ENCODE assay signal across 1 cellular context in the genomic region with DNA sequence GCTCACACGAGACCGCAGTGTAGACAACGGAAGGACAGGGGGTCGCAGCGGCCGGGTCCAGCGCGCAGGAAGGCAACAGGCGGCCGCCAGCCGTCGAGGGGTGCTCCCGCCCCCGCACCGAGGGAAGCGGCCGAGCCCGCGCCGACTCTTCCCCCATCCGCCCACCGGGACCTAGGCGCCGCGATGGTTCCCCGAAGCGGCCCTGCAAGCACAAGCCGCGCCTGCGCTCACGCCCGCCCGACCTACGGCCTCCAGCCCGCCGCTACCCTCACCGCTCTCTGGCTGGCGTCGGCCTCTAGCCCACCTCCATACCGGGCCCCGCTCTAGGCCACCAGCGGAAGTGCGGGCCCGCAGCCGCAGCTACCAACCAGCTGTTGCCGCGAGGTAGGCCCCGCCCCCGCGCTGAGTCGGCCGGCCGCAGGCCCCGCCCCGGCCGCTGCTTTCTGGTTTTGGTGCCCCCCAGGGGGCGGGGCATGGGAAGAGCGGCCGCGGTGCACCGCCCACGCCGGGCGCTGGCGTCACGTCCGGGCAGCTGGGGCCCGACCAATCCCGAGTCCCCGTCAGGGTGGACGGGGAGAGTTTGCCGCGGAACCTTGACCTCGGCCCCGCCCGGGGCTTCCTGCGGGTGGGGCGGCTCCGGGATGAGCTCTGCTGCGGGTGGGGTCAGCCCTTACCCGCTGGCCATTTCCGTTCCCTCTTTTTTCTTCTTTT.
TF ChIP-seq lines count a peak whose summit lies in the region.

A gene with protein sequence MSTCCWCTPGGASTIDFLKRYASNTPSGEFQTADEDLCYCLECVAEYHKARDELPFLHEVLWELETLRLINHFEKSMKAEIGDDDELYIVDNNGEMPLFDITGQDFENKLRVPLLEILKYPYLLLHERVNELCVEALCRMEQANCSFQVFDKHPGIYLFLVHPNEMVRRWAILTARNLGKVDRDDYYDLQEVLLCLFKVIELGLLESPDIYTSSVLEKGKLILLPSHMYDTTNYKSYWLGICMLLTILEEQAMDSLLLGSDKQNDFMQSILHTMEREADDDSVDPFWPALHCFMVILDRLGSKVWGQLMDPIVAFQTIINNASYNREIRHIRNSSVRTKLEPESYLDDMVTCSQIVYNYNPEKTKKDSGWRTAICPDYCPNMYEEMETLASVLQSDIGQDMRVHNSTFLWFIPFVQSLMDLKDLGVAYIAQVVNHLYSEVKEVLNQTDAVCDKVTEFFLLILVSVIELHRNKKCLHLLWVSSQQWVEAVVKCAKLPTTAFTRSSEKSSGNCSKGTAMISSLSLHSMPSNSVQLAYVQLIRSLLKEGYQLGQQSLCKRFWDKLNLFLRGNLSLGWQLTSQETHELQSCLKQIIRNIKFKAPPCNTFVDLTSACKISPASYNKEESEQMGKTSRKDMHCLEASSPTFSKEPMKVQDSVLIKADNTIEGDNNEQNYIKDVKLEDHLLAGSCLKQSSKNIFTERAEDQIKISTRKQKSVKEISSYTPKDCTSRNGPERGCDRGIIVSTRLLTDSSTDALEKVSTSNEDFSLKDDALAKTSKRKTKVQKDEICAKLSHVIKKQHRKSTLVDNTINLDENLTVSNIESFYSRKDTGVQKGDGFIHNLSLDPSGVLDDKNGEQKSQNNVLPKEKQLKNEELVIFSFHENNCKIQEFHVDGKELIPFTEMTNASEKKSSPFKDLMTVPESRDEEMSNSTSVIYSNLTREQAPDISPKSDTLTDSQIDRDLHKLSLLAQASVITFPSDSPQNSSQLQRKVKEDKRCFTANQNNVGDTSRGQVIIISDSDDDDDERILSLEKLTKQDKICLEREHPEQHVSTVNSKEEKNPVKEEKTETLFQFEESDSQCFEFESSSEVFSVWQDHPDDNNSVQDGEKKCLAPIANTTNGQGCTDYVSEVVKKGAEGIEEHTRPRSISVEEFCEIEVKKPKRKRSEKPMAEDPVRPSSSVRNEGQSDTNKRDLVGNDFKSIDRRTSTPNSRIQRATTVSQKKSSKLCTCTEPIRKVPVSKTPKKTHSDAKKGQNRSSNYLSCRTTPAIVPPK (N-terminal part only) (minus strand): TSS at position 342 of the 711 bp plus-strand sequence. CDS start 5,558 bp downstream, outside the sequence.

TF ChIP-seq in H1, 55 proteins besides CTCF, POLR2A, EP300 and RAD21:
- TF ChIP-seq CHD1 (IDR thresholded peaks at IDR 0.05; ENCODE audit: low read depth, low read length) (no peak), SIX5 (IDR thresholded peaks at IDR 0.05; ENCODE audit: low read depth, low read length) (no peak), SRF (IDR thresholded peaks at IDR 0.05; ENCODE audit: low read depth, low read length) (no peak), GABPA (IDR thresholded peaks at IDR 0.05; ENCODE audit: borderline replicate concordance, insufficient read depth, low read length) (peak; percentile 72; the same call in 1 of the 2 replicates), SIRT6 (IDR thresholded peaks at IDR 0.05; ENCODE audit: low read length) (no peak), CBX5 (IDR thresholded peaks at IDR 0.05; ENCODE audit: low read depth, low read length) (no peak), BCL11A (IDR thresholded peaks at IDR 0.05; ENCODE audit: low read depth in 2 of 2, low read length in 2 of 2) (no peak), SIN3A (conservative IDR thresholded peaks at IDR 0.05 in 1 of 2, IDR thresholded peaks at IDR 0.05 in 1 of 2; ENCODE audit: low read depth in 1 of 2, low read length in 2 of 2) (peak in 1 of 2 experiments; percentile 72; a peak in 2 of 4 replicates), KDM4A (IDR thresholded peaks at IDR 0.05; ENCODE audit: low read depth, low read length, severe bottlenecking) (peak; percentile 77), HDAC6 (IDR thresholded peaks at IDR 0.05; ENCODE audit: low read depth, low read length) (no peak), TAF1 (IDR thresholded peaks at IDR 0.05; ENCODE audit: low read depth, low read length) (peak; percentile 93), NRF1 (IDR thresholded peaks at IDR 0.05; ENCODE audit: low read depth, low read length) (no peak), ZNF274 (IDR thresholded peaks at IDR 0.05; ENCODE audit: borderline replicate concordance, extremely low read depth, low read length) (no peak), YY1 (IDR thresholded peaks at IDR 0.05; ENCODE audit: low read depth, low read length) (0 out of 2 replicates have a peak, but pooled peaks have one; percentile 5), JUN (IDR thresholded peaks at IDR 0.05; ENCODE audit: low read depth, low read length) (no peak), HDAC2 (IDR thresholded peaks at IDR 0.05; ENCODE audit: borderline replicate concordance in 1 of 2, low read depth in 2 of 2, low read length in 2 of 2) (no peak), BACH1 (IDR thresholded peaks at IDR 0.05; ENCODE audit: low read length) (0 out of 2 replicates have a peak, but pooled peaks have one; percentile 42), FOSL1 (IDR thresholded peaks at IDR 0.05; ENCODE audit: insufficient read depth, low read depth, low read length) (no peak), CREB1 (IDR thresholded peaks at IDR 0.05) (peak; percentile 83), CEBPB (IDR thresholded peaks at IDR 0.05; ENCODE audit: low read depth, low read length) (no peak), MAFK (IDR thresholded peaks at IDR 0.05; ENCODE audit: low read depth, low read length) (no peak), SP1 (IDR thresholded peaks at IDR 0.05; ENCODE audit: low read depth, low read length) (peak; percentile 72; the same call in 1 of the 2 replicates), EGR1 (IDR thresholded peaks at IDR 0.05; ENCODE audit: borderline replicate concordance, low read depth, low read length) (peak; percentile 98), TBP (IDR thresholded peaks at IDR 0.05; ENCODE audit: low read depth, low read length) (peak; percentile 86), RNF2 (IDR thresholded peaks at IDR 0.05; ENCODE audit: borderline replicate concordance, low read depth, low read length, missing control alignments, poor library complexity, severe bottlenecking) (no peak), SP2 (IDR thresholded peaks at IDR 0.05; ENCODE audit: low read length) (no peak), CBX8 (IDR thresholded peaks at IDR 0.05; ENCODE audit: borderline replicate concordance, low read depth, low read length) (no peak), POLR2AphosphoS5 (IDR thresholded peaks at IDR 0.05; ENCODE audit: low read depth, low read length) (peak; percentile 86), TAF7 (optimal IDR thresholded peaks at IDR 0.05; ENCODE audit: borderline replicate concordance, low read depth, low read length) (peak; percentile 59), JUND (IDR thresholded peaks at IDR 0.05; ENCODE audit: low read length) (no peak), RXRA (IDR thresholded peaks at IDR 0.05; ENCODE audit: insufficient read depth, low read depth, low read length) (no peak), RFX5 (IDR thresholded peaks at IDR 0.05; ENCODE audit: borderline replicate concordance, low read depth, low read length) (no peak), GTF2F1 (IDR thresholded peaks at IDR 0.05; ENCODE audit: borderline replicate concordance, low read depth, low read length) (peak; percentile 46; the same call in 1 of the 2 replicates), CHD2 (IDR thresholded peaks at IDR 0.05; ENCODE audit: low read length) (no peak), PHF8 (conservative IDR thresholded peaks at IDR 0.05; ENCODE audit: low read depth, low read length) (peak; percentile 96), KDM5A (IDR thresholded peaks at IDR 0.05; ENCODE audit: low read length) (0 out of 2 replicates have a peak, but pooled peaks have one; percentile 24), CTBP2 (IDR thresholded peaks at IDR 0.05; ENCODE audit: borderline replicate concordance, insufficient read depth, insufficient read length, low read length) (no peak), EZH2 (IDR thresholded peaks at IDR 0.05; ENCODE audit: low read depth, low read length, severe bottlenecking) (no peak), SP4 (IDR thresholded peaks at IDR 0.05; ENCODE audit: low read length) (no peak), ASH2L (IDR thresholded peaks at IDR 0.05; ENCODE audit: low read length) (peak; percentile 40), SAP30 (IDR thresholded peaks at IDR 0.05; ENCODE audit: insufficient read depth, insufficient replicate concordance, low read length) (no peak), RBBP5 (IDR thresholded peaks at IDR 0.05; ENCODE audit: borderline replicate concordance, low read depth, low read length) (peak; percentile 82), POU5F1 (IDR thresholded peaks at IDR 0.05; ENCODE audit: low read depth, low read length) (no peak), KDM1A (IDR thresholded peaks at IDR 0.05; ENCODE audit: borderline replicate concordance, low read length) (no peak)
- TF ChIP-seq, protein P1, sequence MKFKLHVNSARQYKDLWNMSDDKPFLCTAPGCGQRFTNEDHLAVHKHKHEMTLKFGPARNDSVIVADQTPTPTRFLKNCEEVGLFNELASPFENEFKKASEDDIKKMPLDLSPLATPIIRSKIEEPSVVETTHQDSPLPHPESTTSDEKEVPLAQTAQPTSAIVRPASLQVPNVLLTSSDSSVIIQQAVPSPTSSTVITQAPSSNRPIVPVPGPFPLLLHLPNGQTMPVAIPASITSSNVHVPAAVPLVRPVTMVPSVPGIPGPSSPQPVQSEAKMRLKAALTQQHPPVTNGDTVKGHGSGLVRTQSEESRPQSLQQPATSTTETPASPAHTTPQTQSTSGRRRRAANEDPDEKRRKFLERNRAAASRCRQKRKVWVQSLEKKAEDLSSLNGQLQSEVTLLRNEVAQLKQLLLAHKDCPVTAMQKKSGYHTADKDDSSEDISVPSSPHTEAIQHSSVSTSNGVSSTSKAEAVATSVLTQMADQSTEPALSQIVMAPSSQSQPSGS (IDR thresholded peaks at IDR 0.05; ENCODE audit: low read length) = no peak
- TF ChIP-seq, protein P2, sequence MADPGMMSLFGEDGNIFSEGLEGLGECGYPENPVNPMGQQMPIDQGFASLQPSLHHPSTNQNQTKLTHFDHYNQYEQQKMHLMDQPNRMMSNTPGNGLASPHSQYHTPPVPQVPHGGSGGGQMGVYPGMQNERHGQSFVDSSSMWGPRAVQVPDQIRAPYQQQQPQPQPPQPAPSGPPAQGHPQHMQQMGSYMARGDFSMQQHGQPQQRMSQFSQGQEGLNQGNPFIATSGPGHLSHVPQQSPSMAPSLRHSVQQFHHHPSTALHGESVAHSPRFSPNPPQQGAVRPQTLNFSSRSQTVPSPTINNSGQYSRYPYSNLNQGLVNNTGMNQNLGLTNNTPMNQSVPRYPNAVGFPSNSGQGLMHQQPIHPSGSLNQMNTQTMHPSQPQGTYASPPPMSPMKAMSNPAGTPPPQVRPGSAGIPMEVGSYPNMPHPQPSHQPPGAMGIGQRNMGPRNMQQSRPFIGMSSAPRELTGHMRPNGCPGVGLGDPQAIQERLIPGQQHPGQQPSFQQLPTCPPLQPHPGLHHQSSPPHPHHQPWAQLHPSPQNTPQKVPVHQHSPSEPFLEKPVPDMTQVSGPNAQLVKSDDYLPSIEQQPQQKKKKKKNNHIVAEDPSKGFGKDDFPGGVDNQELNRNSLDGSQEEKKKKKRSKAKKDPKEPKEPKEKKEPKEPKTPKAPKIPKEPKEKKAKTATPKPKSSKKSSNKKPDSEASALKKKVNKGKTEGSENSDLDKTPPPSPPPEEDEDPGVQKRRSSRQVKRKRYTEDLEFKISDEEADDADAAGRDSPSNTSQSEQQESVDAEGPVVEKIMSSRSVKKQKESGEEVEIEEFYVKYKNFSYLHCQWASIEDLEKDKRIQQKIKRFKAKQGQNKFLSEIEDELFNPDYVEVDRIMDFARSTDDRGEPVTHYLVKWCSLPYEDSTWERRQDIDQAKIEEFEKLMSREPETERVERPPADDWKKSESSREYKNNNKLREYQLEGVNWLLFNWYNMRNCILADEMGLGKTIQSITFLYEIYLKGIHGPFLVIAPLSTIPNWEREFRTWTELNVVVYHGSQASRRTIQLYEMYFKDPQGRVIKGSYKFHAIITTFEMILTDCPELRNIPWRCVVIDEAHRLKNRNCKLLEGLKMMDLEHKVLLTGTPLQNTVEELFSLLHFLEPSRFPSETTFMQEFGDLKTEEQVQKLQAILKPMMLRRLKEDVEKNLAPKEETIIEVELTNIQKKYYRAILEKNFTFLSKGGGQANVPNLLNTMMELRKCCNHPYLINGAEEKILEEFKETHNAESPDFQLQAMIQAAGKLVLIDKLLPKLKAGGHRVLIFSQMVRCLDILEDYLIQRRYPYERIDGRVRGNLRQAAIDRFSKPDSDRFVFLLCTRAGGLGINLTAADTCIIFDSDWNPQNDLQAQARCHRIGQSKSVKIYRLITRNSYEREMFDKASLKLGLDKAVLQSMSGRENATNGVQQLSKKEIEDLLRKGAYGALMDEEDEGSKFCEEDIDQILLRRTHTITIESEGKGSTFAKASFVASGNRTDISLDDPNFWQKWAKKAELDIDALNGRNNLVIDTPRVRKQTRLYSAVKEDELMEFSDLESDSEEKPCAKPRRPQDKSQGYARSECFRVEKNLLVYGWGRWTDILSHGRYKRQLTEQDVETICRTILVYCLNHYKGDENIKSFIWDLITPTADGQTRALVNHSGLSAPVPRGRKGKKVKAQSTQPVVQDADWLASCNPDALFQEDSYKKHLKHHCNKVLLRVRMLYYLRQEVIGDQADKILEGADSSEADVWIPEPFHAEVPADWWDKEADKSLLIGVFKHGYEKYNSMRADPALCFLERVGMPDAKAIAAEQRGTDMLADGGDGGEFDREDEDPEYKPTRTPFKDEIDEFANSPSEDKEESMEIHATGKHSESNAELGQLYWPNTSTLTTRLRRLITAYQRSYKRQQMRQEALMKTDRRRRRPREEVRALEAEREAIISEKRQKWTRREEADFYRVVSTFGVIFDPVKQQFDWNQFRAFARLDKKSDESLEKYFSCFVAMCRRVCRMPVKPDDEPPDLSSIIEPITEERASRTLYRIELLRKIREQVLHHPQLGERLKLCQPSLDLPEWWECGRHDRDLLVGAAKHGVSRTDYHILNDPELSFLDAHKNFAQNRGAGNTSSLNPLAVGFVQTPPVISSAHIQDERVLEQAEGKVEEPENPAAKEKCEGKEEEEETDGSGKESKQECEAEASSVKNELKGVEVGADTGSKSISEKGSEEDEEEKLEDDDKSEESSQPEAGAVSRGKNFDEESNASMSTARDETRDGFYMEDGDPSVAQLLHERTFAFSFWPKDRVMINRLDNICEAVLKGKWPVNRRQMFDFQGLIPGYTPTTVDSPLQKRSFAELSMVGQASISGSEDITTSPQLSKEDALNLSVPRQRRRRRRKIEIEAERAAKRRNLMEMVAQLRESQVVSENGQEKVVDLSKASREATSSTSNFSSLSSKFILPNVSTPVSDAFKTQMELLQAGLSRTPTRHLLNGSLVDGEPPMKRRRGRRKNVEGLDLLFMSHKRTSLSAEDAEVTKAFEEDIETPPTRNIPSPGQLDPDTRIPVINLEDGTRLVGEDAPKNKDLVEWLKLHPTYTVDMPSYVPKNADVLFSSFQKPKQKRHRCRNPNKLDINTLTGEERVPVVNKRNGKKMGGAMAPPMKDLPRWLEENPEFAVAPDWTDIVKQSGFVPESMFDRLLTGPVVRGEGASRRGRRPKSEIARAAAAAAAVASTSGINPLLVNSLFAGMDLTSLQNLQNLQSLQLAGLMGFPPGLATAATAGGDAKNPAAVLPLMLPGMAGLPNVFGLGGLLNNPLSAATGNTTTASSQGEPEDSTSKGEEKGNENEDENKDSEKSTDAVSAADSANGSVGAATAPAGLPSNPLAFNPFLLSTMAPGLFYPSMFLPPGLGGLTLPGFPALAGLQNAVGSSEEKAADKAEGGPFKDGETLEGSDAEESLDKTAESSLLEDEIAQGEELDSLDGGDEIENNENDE (IDR thresholded peaks at IDR 0.05; ENCODE audit: insufficient replicate concordance, low read length) = no peak
- TF ChIP-seq, protein P3, sequence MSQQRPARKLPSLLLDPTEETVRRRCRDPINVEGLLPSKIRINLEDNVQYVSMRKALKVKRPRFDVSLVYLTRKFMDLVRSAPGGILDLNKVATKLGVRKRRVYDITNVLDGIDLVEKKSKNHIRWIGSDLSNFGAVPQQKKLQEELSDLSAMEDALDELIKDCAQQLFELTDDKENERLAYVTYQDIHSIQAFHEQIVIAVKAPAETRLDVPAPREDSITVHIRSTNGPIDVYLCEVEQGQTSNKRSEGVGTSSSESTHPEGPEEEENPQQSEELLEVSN (IDR thresholded peaks at IDR 0.05) = peak; percentile 22
